31 cellular contexts compared by ENCODE assay signal in genomic region chr3:151707216-151707615, GRCh38. TPM values are rescaled to one million over a fixed set of nuclear protein-coding genes. Genes with fewer than 3 reads are reported as not detected.
DNase-seq lines count a peak whose midpoint lies in the region; ATAC-seq, FAIRE-seq and TF ChIP-seq lines count a peak whose summit lies in the region.
"Had no signal": no experiment of that assay in that cellular context is flagged by ENCODE, and none has a peak within 500 bp of the region (broad histone marks: within the 10 kb centered on the region; RNA-seq: fewer than 3 reads in every experiment).

No MANE protein-coding gene starts in this region.

- TF ChIP-seq CTCF in K562 (IDR thresholded peaks at IDR 0.05 in 2 of 3, conservative IDR thresholded peaks at IDR 0.05 in 1 of 3; ENCODE audit: insufficient read depth in 2 of 3, low read depth in 1 of 3, low read length in 3 of 3) = no peak
- TF ChIP-seq CTCF in fibroblast of lung (conservative IDR thresholded peaks at IDR 0.05 in 1 of 2, IDR thresholded peaks at IDR 0.05 in 1 of 2; ENCODE audit: low read depth in 1 of 2, low read length in 2 of 2) = no peak

- POLR2A ChIA-PET in K562 (lab: Yijun Ruan, JAX) = no interaction called here

- H4K20me1 ChIP-seq in GM23248 (ENCODE audit: insufficient read depth) (no peaks in the 10 kb centered on the region), K562 (replicated peaks; ENCODE audit: control insufficient read depth, insufficient read depth, low read length) (no peaks in the 10 kb centered on the region), fibroblast of lung (ENCODE audit: control insufficient read depth, extremely low read depth, insufficient read depth, low read length) (no peaks in the 10 kb centered on the region)
- H4K20me1 ChIP-seq: BLaER1 treated with 17β-estradiol and CSF1 and Interleukin-3, amounts not matched to agents 10 nM and 100 nM had no signal

- ATAC-seq in K562 = 0 out of 3 replicates have a peak, but pooled peaks have one; percentile 36
- ATAC-seq: GM12878, Right ventricle myocardium inferior, SK-N-SH treated with all-trans-retinoic acid at 6 μM for 48 hours had no signal

- H2AK5ac ChIP-seq in mesenchymal stem cell (ENCODE audit: low read length, severe bottlenecking) = no peak overlapping the region

- no peak for TF ChIP-seq POLR2A in K562 (conservative IDR thresholded peaks at IDR 0.05)

- H4K91ac ChIP-seq in mesenchymal stem cell (ENCODE audit: low read length) = no peak overlapping the region

- no peak overlapping the region for H3K4ac ChIP-seq in mesenchymal stem cell (ENCODE audit: low read depth in 1 of 2, low read length in 2 of 2)

- no peak overlapping the region for H2BK120ac ChIP-seq in mesenchymal stem cell (ENCODE audit: low read depth, low read length)

- H3K4me3 ChIP-seq in GM23248 = no peak overlapping the region
- H3K4me3 ChIP-seq in K562 = no peak overlapping the region
- no peak overlapping the region for H3K4me3 ChIP-seq in fibroblast of lung (replicated peaks in 1 of 4; ENCODE audit: control extremely low read depth in 1 of 4, insufficient read depth in 1 of 4, low read depth in 3 of 4, low read length in 4 of 4)
- no peak overlapping the region for H3K4me3 ChIP-seq in mesenchymal stem cell (ENCODE audit: insufficient read depth in 1 of 2, low read depth in 1 of 2, low read length in 2 of 2)
- H3K4me3 ChIP-seq: BLaER1 treated with 17β-estradiol and CSF1 and Interleukin-3, amounts not matched to agents 10 nM and 100 nM; GM12878; HAP-1; PC-9; SJCRH30 had no signal

- H3K27me3 ChIP-seq in GM23248 (replicated peaks; ENCODE audit: insufficient read depth) (no peaks in the 10 kb centered on the region), K562 (ENCODE audit: control insufficient read depth in 2 of 2, insufficient read depth in 2 of 2, low read length in 2 of 2) (no peaks in the 10 kb centered on the region), fibroblast of lung (ENCODE audit: control insufficient read depth, insufficient read depth, low read length) (no peaks in the 10 kb centered on the region), mesenchymal stem cell (ENCODE audit: control insufficient read depth in 1 of 2, insufficient read depth in 1 of 2, low read length in 2 of 2) (no peaks in the 10 kb centered on the region)
- H3K27me3 ChIP-seq: BLaER1 treated with 17β-estradiol and CSF1 and Interleukin-3, amounts not matched to agents 10 nM and 100 nM; SJCRH30 had no signal

- no peaks in the 10 kb centered on the region for H3K9me1 ChIP-seq in K562 (ENCODE audit: control insufficient read depth, insufficient read depth, low read length)

- H4K8ac ChIP-seq in mesenchymal stem cell (ENCODE audit: low read length) = no peak overlapping the region

- H3K14ac ChIP-seq in mesenchymal stem cell (ENCODE audit: low read length in 2 of 2) = no peak overlapping the region

- peak; percentile 29 for DNase-seq in GM23248
- DNase-seq in K562 (ENCODE audit: extremely low read depth in 1 of 4, low spot score in 3 of 4) = no peak
- DNase-seq in fibroblast of lung (ENCODE audit: low read depth in 2 of 2) = peak; percentile 10 to 23
- DNase-seq in mesenchymal stem cell = peak; percentile 33
- DNase-seq in dedifferentiated amniotic fluid mesenchymal stem cell (ENCODE audit: extremely low spot score) = no peak
- no peak for DNase-seq in NCI-H146 treated with DMSO at 0.1 percent for 48 hours (lab: John Stamatoyannopoulos, UW; ENCODE audit: unreplicated experiment)
- no peak for DNase-seq in nucleus accumbens (lab: John Stamatoyannopoulos, UW)
- DNase-seq: AML-193; CD4-positive, alpha-beta T cell; GDM1; GOT3; HFFc6; KG1; NCI-H1092; NCI-H1417 treated with DMSO at 0.1 percent for 48 hours; NCI-H187; NCI-H2081 treated with DMSO at 0.1 percent for 48 hours; NCI-H524; NCI-H774; PC-9; SJCRH30 had no signal

- H3K9me3 ChIP-seq in GM23248 (ENCODE audit: low read depth) (no peaks in the 10 kb centered on the region), K562 (replicated peaks; ENCODE audit: control insufficient read depth, insufficient read depth, low read depth, low read length) (no peaks in the 10 kb centered on the region), fibroblast of lung (ENCODE audit: control insufficient read depth, insufficient read depth, low read depth, low read length) (no peaks in the 10 kb centered on the region), mesenchymal stem cell (ENCODE audit: control insufficient read depth, low read length) (peaks cover 14% of the 10 kb centered on the region)
- H3K9me3 ChIP-seq: SJCRH30 had no signal

- H2AFZ ChIP-seq in GM23248 (no peak overlapping the region), K562 (ENCODE audit: low read depth, low read length) (no peak overlapping the region), fibroblast of lung (ENCODE audit: low read length) (no peak overlapping the region), mesenchymal stem cell (ENCODE audit: low read depth, low read length) (no peak overlapping the region)
- H2AFZ ChIP-seq: PC-9 had no signal

- in situ Hi-C loops in GM23248 (cut with MboI) (no loop called here), K562 (cut with MboI) (no loop called here)

- no peak for TF ChIP-seq RAD21 in K562 (CRISPR knock-in tag; conservative IDR thresholded peaks at IDR 0.05 in 1 of 2, IDR thresholded peaks at IDR 0.05 in 1 of 2)

- no peak overlapping the region for H2BK15ac ChIP-seq in mesenchymal stem cell (ENCODE audit: low read depth, poor library complexity, severe bottlenecking)

- no peaks in the 10 kb centered on the region for H3K9me2 ChIP-seq in GM23248 (ENCODE audit: insufficient read depth)

- no peak overlapping the region for H3K23ac ChIP-seq in mesenchymal stem cell (ENCODE audit: low read length in 2 of 2)

- no peak overlapping the region for H3K27ac ChIP-seq in GM23248
- no peak overlapping the region for H3K27ac ChIP-seq in K562 (ENCODE audit: extremely low read depth, low read depth, low read length)
- H3K27ac ChIP-seq in fibroblast of lung (ENCODE audit: insufficient read depth, low read length) = no peak overlapping the region
- H3K27ac ChIP-seq in mesenchymal stem cell (ENCODE audit: low read length, poor library complexity, severe bottlenecking) = no peak overlapping the region
- H3K27ac ChIP-seq: BLaER1 treated with 17β-estradiol and CSF1 and Interleukin-3, amounts not matched to agents 10 nM and 100 nM; PC-9; SJCRH30 had no signal

- H3K79me2 ChIP-seq in GM23248 (ENCODE audit: insufficient read depth) = no peaks in the 10 kb centered on the region
- no peaks in the 10 kb centered on the region for H3K79me2 ChIP-seq in K562 (ENCODE audit: control insufficient read depth, insufficient read depth, low read length)
- no peaks in the 10 kb centered on the region for H3K79me2 ChIP-seq in fibroblast of lung (ENCODE audit: control insufficient read depth, insufficient read depth, low read length)

- intact Hi-C loops in K562 (cut with micrococcal nuclease) = no loop called here

- H3K4me1 ChIP-seq in GM23248 (ENCODE audit: insufficient read depth) (0 out of 2 replicates have a peak, but pooled peaks cover 6% of the 10 kb centered on the region), K562 (replicated peaks in 1 of 2; ENCODE audit: control insufficient read depth in 2 of 2, insufficient read depth in 2 of 2, low read length in 2 of 2) (0 out of 5 replicates have a peak, but pooled peaks cover 0 to 5% of the 10 kb centered on the region in 2 experiments), fibroblast of lung (ENCODE audit: control insufficient read depth, extremely low read depth, insufficient read depth, low read length) (no peaks in the 10 kb centered on the region), mesenchymal stem cell (ENCODE audit: control insufficient read depth, insufficient read depth, low read depth, low read length) (no peaks in the 10 kb centered on the region)
- H3K4me1 ChIP-seq: BLaER1 treated with 17β-estradiol and CSF1 and Interleukin-3, amounts not matched to agents 10 nM and 100 nM; HAP-1; SJCRH30 had no signal

- no peak for TF ChIP-seq EP300 in K562 (IDR thresholded peaks at IDR 0.05; ENCODE audit: low read length)

- H3K4me2 ChIP-seq in GM23248 (ENCODE audit: unreplicated experiment) (no peak overlapping the region), K562 (ENCODE audit: insufficient read depth, low read length) (no peak overlapping the region), fibroblast of lung (ENCODE audit: extremely low read depth, insufficient read depth, low read length) (no peak overlapping the region), mesenchymal stem cell (ENCODE audit: low read length, poor library complexity, severe bottlenecking) (no peak overlapping the region)
- H3K4me2 ChIP-seq: BLaER1 treated with 17β-estradiol and CSF1 and Interleukin-3, amounts not matched to agents 10 nM and 100 nM; PC-9 had no signal

- CTCF ChIA-PET in K562 (lab: Yijun Ruan, JAX; ENCODE audit: low intra/inter-chr PET ratio) = no interaction called here

- H2BK5ac ChIP-seq in mesenchymal stem cell (ENCODE audit: low read depth, low read length, poor library complexity, severe bottlenecking) = no peak overlapping the region

- no peaks in the 10 kb centered on the region for H3F3A ChIP-seq in GM23248 (ENCODE audit: insufficient read depth)

- no TSS peak for BruUV-seq in K562 (replicated peaks; lab: Mats Ljungman, UMichigan)

- H2BK12ac ChIP-seq in mesenchymal stem cell (ENCODE audit: low read length in 2 of 2) = no peak overlapping the region

- no peaks in the 10 kb centered on the region for H3K79me1 ChIP-seq in mesenchymal stem cell (replicated peaks; ENCODE audit: low read length, poor library complexity, severe bottlenecking)

- H3K18ac ChIP-seq in mesenchymal stem cell (ENCODE audit: low read depth in 1 of 2, low read length in 2 of 2) = no peak overlapping the region

- FAIRE-seq in K562 (lab: Jason Lieb, UNC) = peak; percentile 78
- FAIRE-seq: A204.1, D721Med, GM12878, HTR-8/SVneo had no signal

- no peak overlapping the region for H3K9ac ChIP-seq in GM23248
- no peak overlapping the region for H3K9ac ChIP-seq in K562 (ENCODE audit: insufficient read depth in 1 of 2, low read depth in 2 of 2, low read length in 2 of 2)
- H3K9ac ChIP-seq in fibroblast of lung (ENCODE audit: insufficient read depth, low read length) = no peak overlapping the region
- H3K9ac ChIP-seq in mesenchymal stem cell (ENCODE audit: low read length) = no peak overlapping the region
- H3K9ac ChIP-seq: BLaER1 treated with 17β-estradiol and CSF1 and Interleukin-3, amounts not matched to agents 10 nM and 100 nM had no signal

- no peaks in the 10 kb centered on the region for H3K36me3 ChIP-seq in GM23248 (ENCODE audit: low read depth)
- no peaks in the 10 kb centered on the region for H3K36me3 ChIP-seq in K562 (ENCODE audit: control insufficient read depth, insufficient read depth, low read length)
- no peaks in the 10 kb centered on the region for H3K36me3 ChIP-seq in fibroblast of lung (ENCODE audit: control insufficient read depth, insufficient read depth, low read length)
- H3K36me3 ChIP-seq in mesenchymal stem cell (ENCODE audit: control insufficient read depth in 1 of 2, insufficient read depth in 2 of 2, low read depth in 1 of 2, low read length in 2 of 2) = no peaks in the 10 kb centered on the region
- H3K36me3 ChIP-seq: BLaER1 treated with 17β-estradiol and CSF1 and Interleukin-3, amounts not matched to agents 10 nM and 100 nM; HAP-1; SJCRH30 had no signal

RNA-seq across cellular contexts. Expression of gene AADACL2, which starts 26.5 kb away (rescaled TPM):
- not detected in 2 replicates for total RNA-seq in GM23248 (2014; rRNA removed; shearing (Covaris generic))
- polyA plus RNA-seq in GM23248 (2016; fragmentation: Nextera tagmentation; extraction: Ambion mirVana) (not detected in 2 replicates), K562 (2011; rRNA removed) (not detected in 2 replicates), K562 (2014; fragmentation: Illumina TruSeq; extraction: Trizol) (not detected in 2 replicates), K562 (2014; fragmentation: Nextera tagmentation; extraction: Ambion mirVana) (not detected), K562 (2014; rRNA removed) (not detected in 2 replicates), fibroblast of lung (not detected in 2 replicates)
- total RNA-seq in K562 (2011; cell fraction: chromatin; rRNA removed; ENCODE audit: low replicate concordance) = not detected in 2 replicates
- total RNA-seq in K562 (2011; cell fraction: nucleolus; rRNA removed) = not detected in 2 replicates
- not detected in 2 replicates for total RNA-seq in K562 (2011; cell fraction: nucleoplasm; rRNA removed)
- total RNA-seq in K562 (2014; rRNA removed) (not detected in 2 replicates), K562 (2014; rRNA removed; fragmentation: Illumina TruSeq; extraction: Trizol) (not detected in 2 replicates), K562 (2015; rRNA removed; fragmentation: Illumina TruSeq; extraction: Trizol) (not detected in 2 replicates), K562 (2021) (not detected in 2 replicates), fibroblast of lung (under 0.01 TPM in 1 of 2 replicates, not detected in the other)
- polyA plus RNA-seq in K562 (2011; cell fraction: cytosol; rRNA removed) = not detected in 2 replicates
- polyA plus RNA-seq in K562 (2011; cell fraction: nucleus; rRNA removed) = not detected in 2 replicates
- polyA plus RNA-seq in K562 (2012) = not detected in 2 replicates
- polyA minus RNA-seq in K562 (2011; rRNA and poly(A)+ RNA removed) = not detected in 2 replicates
- polyA minus RNA-seq in K562 (2011; cell fraction: cytosol; rRNA and poly(A)+ RNA removed) = not detected in 2 replicates
- polyA minus RNA-seq in K562 (2011; cell fraction: nucleus; rRNA and poly(A)+ RNA removed) = not detected in 2 replicates
- not detected in 2 replicates for polyA plus RNA-seq in fibroblast of lung (2012)
- not detected in 2 replicates for polyA minus RNA-seq in fibroblast of lung (ENCODE audit: low replicate concordance)
- polyA plus RNA-seq in mesenchymal stem cell (2013, experiment 1 of 2) = not detected
- not detected for polyA plus RNA-seq in mesenchymal stem cell (2013, experiment 2 of 2)
- total RNA-seq: CD4-positive, alpha-beta T cell; GM12878; HFFc6; PC-9; Right ventricle myocardium inferior; RPMI7951; SJCRH30 had no signal
- polyA plus RNA-seq: AG04450, GM12878 had no signal

Comparison
In these comparisons a context has a peak if more than half of its experiments do, and no peak if none do; other contexts are left out.
1. DNase-seq: peak in GM23248 (single experiment), fibroblast of lung (2 of 2) and mesenchymal stem cell (single experiment); none in K562 (0 of 4), dedifferentiated amniotic fluid mesenchymal stem cell (single experiment), NCI-H146 treated with DMSO at 0.1 percent for 48 hours (single experiment) and nucleus accumbens (0 of 56).